In genomic region chr2:24075915-24076848, GRCh38 we compare ENCODE assay signal across 1 cellular context.
TF ChIP-seq lines count a peak whose summit lies in the region.

TSS of gene SF3B6 (minus strand) at chr2:24076326. CDS start at chr2:24076229, 97 bp downstream.

TF ChIP-seq in HEK293, 187 proteins besides CTCF, POLR2A, EP300 and RAD21 (continued from another document):
- TF ChIP-seq PATZ1 (tag by site-specific recombination; IDR thresholded peaks at IDR 0.05) = no peak
- TF ChIP-seq ZNF707 (tag by site-specific recombination; IDR thresholded peaks at IDR 0.05) = no peak
